ENCODE assay signal across 9 cellular contexts in genomic region chr2:37625781-37626548, GRCh38. TPM values are rescaled to one million over a fixed set of nuclear protein-coding genes. Genes with fewer than 3 reads are reported as not detected.
A peak's percentile ranks its signal among the peaks of the same experiment; 100 is the strongest.
DNase-seq lines count a peak whose midpoint lies in the region; ATAC-seq and TF ChIP-seq lines count a peak whose summit lies in the region.
"Had no signal": no experiment of that assay in that cellular context is flagged by ENCODE, and none has a peak within 500 bp of the region (broad histone marks: within the 10 kb centered on the region; RNA-seq: fewer than 3 reads in every experiment).

No MANE protein-coding gene starts in this region.

- no peak overlapping the region for H3K4me3 ChIP-seq in fibroblast of the aortic adventitia (ENCODE audit: low read depth, low read length)
- H3K4me3 ChIP-seq: adrenal gland had no signal

- TF ChIP-seq CTCF in fibroblast of the aortic adventitia (IDR thresholded peaks at IDR 0.05; ENCODE audit: insufficient read depth, low read length): no peak

- ATAC-seq in HG02759 (IDR thresholded peaks at IDR 0.05; ENCODE audit: unreplicated experiment): peak; percentile 70
- no peak for ATAC-seq in GM18519 (IDR thresholded peaks at IDR 0.05; ENCODE audit: low FRiP score, unreplicated experiment)

- DNase-seq in DMS153 treated with DMSO at 0.1 percent for 48 hours (lab: John Stamatoyannopoulos, UW; ENCODE audit: unreplicated experiment): peak; percentile 13
- peak; percentile 65 for DNase-seq in activated CD4-positive, alpha-beta T cell treated with anti-CD3 and anti-CD28 coated beads for 4 hours
- DNase-seq in fibroblast of the aortic adventitia (ENCODE audit: low read depth): peak; percentile 38
- peak in 2 of 3 donors; percentile 41 to 48 for DNase-seq in stimulated activated CD4-positive, alpha-beta T cell treated with anti-CD3 and anti-CD28 coated beads, TNF-alpha, amount 100 ng/mL, for 48 hours (ENCODE audit: low read depth in 3 of 3)
- DNase-seq in NCI-H82 treated with DMSO at 0.1 percent for 48 hours (lab: John Stamatoyannopoulos, UW; ENCODE audit: unreplicated experiment): no peak
- DNase-seq in NCI-H2196 treated with DMSO at 0.1 percent for 48 hours (lab: John Stamatoyannopoulos, UW; ENCODE audit: unreplicated experiment): no peak

RNA-seq across cellular contexts. Expression of gene CDC42EP3, which starts 45.5 kb away (rescaled TPM):
- total RNA-seq in fibroblast of the aortic adventitia (ENCODE audit: low replicate concordance): 30.5 and 34.7 TPM in 2 replicates

Comparison
In these comparisons a context has a peak if more than half of its experiments do, and no peak if none do; other contexts are left out.
1. DNase-seq: peak in DMS153 treated with DMSO at 0.1 percent for 48 hours (single experiment), activated CD4-positive, alpha-beta T cell treated with anti-CD3 and anti-CD28 coated beads for 4 hours (2 of 2), fibroblast of the aortic adventitia (single experiment) and stimulated activated CD4-positive, alpha-beta T cell treated with anti-CD3 and anti-CD28 coated beads, TNF-alpha, amount 100 ng/mL, for 48 hours (2 of 3); none in NCI-H82 treated with DMSO at 0.1 percent for 48 hours (single experiment) and NCI-H2196 treated with DMSO at 0.1 percent for 48 hours (single experiment).